Comparison of ENCODE assay signal across 8 cellular contexts in genomic region chr11:36375348-36376314, GRCh38.
DNase-seq lines count a peak whose midpoint lies in the region; ATAC-seq, FAIRE-seq and TF ChIP-seq lines count a peak whose summit lies in the region.

No MANE protein-coding gene starts in this region.

- H3K4me3 ChIP-seq in GM12878 (no peak overlapping the region), transverse colon (peak overlapping the region in 3 of 4 donors; percentile 60 to 74 (median 61))

- no peak overlapping the region for H3K27ac ChIP-seq in GM12878 (ENCODE audit: control insufficient read depth, insufficient read depth)
- H3K27ac ChIP-seq in transverse colon, result peak overlapping the region; percentile 82 to 87 (median 84)

- H2AFZ ChIP-seq in GM12878 (ENCODE audit: control insufficient read depth, low read depth, low read length), result no peak overlapping the region

- H3K4me3 Mint-ChIP-seq in activated T-cell treated with anti-CD3 and anti-CD28 coated beads, Interleukin-2, amount 50 U/mL, for 4 hours, result peak overlapping the region; percentile 93
- H3K4me3 Mint-ChIP-seq in memory B cell, result peak overlapping the region; percentile 89

- POLR2A ChIA-PET in GM12878 (lab: Charles Lee), result no interaction called here

- H3K4me1 ChIP-seq in GM12878 (ENCODE audit: control insufficient read depth, insufficient read depth, low read length) (peaks cover 7% of the 10 kb centered on the region), transverse colon (peaks cover 7 to 62% (median 40%) of the 10 kb centered on the region in 4 donors)

- TF ChIP-seq CTCF in GM12878 (IDR thresholded peaks at IDR 0.05 in 2 of 3, conservative IDR thresholded peaks at IDR 0.05 in 1 of 3; ENCODE audit: control insufficient read depth in 2 of 3, extremely low read depth in 1 of 3, insufficient read depth in 1 of 3, low read depth in 3 of 3, low read length in 3 of 3) (no peak), transverse colon (IDR thresholded peaks at IDR 0.05) (no peak)

- no peak overlapping the region for H3K9ac ChIP-seq in GM12878 (ENCODE audit: control insufficient read depth, insufficient read depth, low read length)

- H3K9me3 Mint-ChIP-seq in activated T-cell treated with anti-CD3 and anti-CD28 coated beads, Interleukin-2, amount 50 U/mL, for 4 hours, result no peaks in the 10 kb centered on the region
- H3K9me3 Mint-ChIP-seq in memory B cell, result no peaks in the 10 kb centered on the region

- no peak for TF ChIP-seq RAD21 in GM12878 (IDR thresholded peaks at IDR 0.05; ENCODE audit: insufficient read depth, low read depth, low read length)

- H3K27ac Mint-ChIP-seq in memory B cell, result no peak overlapping the region

- BruUV-seq in GM12878 (replicated peaks; lab: Mats Ljungman, UMichigan), result no TSS peak

- H3K4me2 ChIP-seq in GM12878 (ENCODE audit: control insufficient read depth, insufficient read depth), result peak overlapping the region; percentile 93

- no peaks in the 10 kb centered on the region for H3K36me3 ChIP-seq in GM12878 (ENCODE audit: control insufficient read depth in 2 of 2, insufficient read depth in 2 of 2, low read length in 1 of 2)
- H3K36me3 ChIP-seq in transverse colon, result no peaks in the 10 kb centered on the region

- in situ Hi-C loops in GM12878 (cut with MboI) (no loop called here), transverse colon (cut with MboI; ENCODE audit: low pct_ligation_motif_present in 1 of 4, low pct_unique_long_range_greater_than_20kb in 1 of 4, low sequenced_read_pairs in 3 of 4) (loop anchor here in 1 of 4 donors (25.0 kb wide), 1 partner anchor 88 kb away; the partner anchor contains the start of genes COMMD9 and PRR5L)

- RAD21 ChIA-PET in GM12878 (lab: Charles Lee; ENCODE audit: unreplicated experiment), result interaction anchor here (0.6 to 1.3 kb wide), 2 partner anchors 9 to 103 kb away, joined by 3 read pairs; no protein-coding TSS in a partner anchor

- no peak for FAIRE-seq in GM12878 (lab: Jason Lieb, UNC)

- TF ChIP-seq EP300 in GM12878 (IDR thresholded peaks at IDR 0.05; ENCODE audit: borderline replicate concordance in 1 of 2, control insufficient read depth in 1 of 2, low read depth in 2 of 2, low read length in 2 of 2), result no peak
- TF ChIP-seq EP300 in transverse colon (IDR thresholded peaks at IDR 0.05; ENCODE audit: low read depth), result no peak

- peaks cover 37% of the 10 kb centered on the region for H3K27me3 Mint-ChIP-seq in activated T-cell treated with anti-CD3 and anti-CD28 coated beads, Interleukin-2, amount 50 U/mL, for 4 hours (ENCODE audit: low read depth)
- peaks cover 15% of the 10 kb centered on the region for H3K27me3 Mint-ChIP-seq in memory B cell

- intact Hi-C loops in GM12878 (cut with micrococcal nuclease; ENCODE audit: unreplicated experiment) (no loop called here), transverse colon (cut with DNase I; ENCODE audit: low total_unique reads) (no loop called here)

- TF ChIP-seq POLR2A in GM12878 (IDR thresholded peaks at IDR 0.05; ENCODE audit: low read depth, low read length), result no peak
- TF ChIP-seq POLR2A in transverse colon (IDR thresholded peaks at IDR 0.05), result no peak

- no peak for DNase-seq in activated T-cell treated with anti-CD3 and anti-CD28 coated beads, Interleukin-2, amount 50 U/mL, for 4 hours
- no peak for DNase-seq in activated T-cell treated with anti-CD3 and anti-CD28 coated beads, Interleukin-2, amount 50 U/mL, for 48 hours
- DNase-seq in GM12878 (ENCODE audit: low read depth, low spot score) (no peak), memory B cell (ENCODE audit: low spot score in 2 of 2) (no peak), transverse colon (no peak), NOMO-1 (lab: John Stamatoyannopoulos, UW; ENCODE audit: unreplicated experiment in 2 of 2) (no peak), anterior cingulate cortex (lab: John Stamatoyannopoulos, UW) (no peak), left lobe of liver (ENCODE audit: low spot score) (no peak)

- SMC1A ChIA-PET in GM12878 (lab: Charles Lee; ENCODE audit: uncharacterized antibody, unreplicated experiment), result interaction anchor here (0.9 kb wide), 2 partner anchors 9 to 103 kb away, joined by 3 read pairs; no protein-coding TSS in a partner anchor

- H3K27me3 ChIP-seq in GM12878 (replicated peaks in 1 of 2; ENCODE audit: control insufficient read depth in 2 of 2, insufficient read depth in 2 of 2, low read length in 1 of 2) (peaks cover 11 to 16% of the 10 kb centered on the region in 2 experiments), transverse colon (no peaks in the 10 kb centered on the region)

- H3K9me3 ChIP-seq in GM12878 (replicated peaks; ENCODE audit: control insufficient read depth, insufficient read depth, low read length) (no peaks in the 10 kb centered on the region), transverse colon (no peaks in the 10 kb centered on the region)

- 32% methylated on average over 18 of the region's 18 CpGs for WGBS in GM12878 (ENCODE audit: insufficient coverage, insufficient replicate concordance, low lambda C conversion rate, missing lambda C conversion rate)
- WGBS in transverse colon (ENCODE audit: low coverage in 1 of 2), 2 donors, result 34 to 76% methylated on average over 7 to 18 of the region's 18 CpGs

- CTCF ChIA-PET in GM12878 (lab: Yijun Ruan, JAX), result interaction anchor here (0.7 to 1.6 kb wide), 6 partner anchors 9 to 130 kb away, joined by 3 to 5 read pairs (median 4); no protein-coding TSS in a partner anchor

- no peaks in the 10 kb centered on the region for H4K20me1 ChIP-seq in GM12878 (ENCODE audit: control insufficient read depth, insufficient read depth)

- H3K36me3 Mint-ChIP-seq in activated T-cell treated with anti-CD3 and anti-CD28 coated beads, Interleukin-2, amount 50 U/mL, for 4 hours (ENCODE audit: insufficient read depth), result peaks cover 7% of the 10 kb centered on the region
- no peaks in the 10 kb centered on the region for H3K36me3 Mint-ChIP-seq in memory B cell

- no peaks in the 10 kb centered on the region for H3K79me2 ChIP-seq in GM12878 (ENCODE audit: control insufficient read depth, insufficient read depth, low read length)

- H3K4me1 Mint-ChIP-seq in activated T-cell treated with anti-CD3 and anti-CD28 coated beads, Interleukin-2, amount 50 U/mL, for 4 hours (ENCODE audit: low read depth), result peaks cover 31% of the 10 kb centered on the region
- H3K4me1 Mint-ChIP-seq in memory B cell, result peaks cover 19% of the 10 kb centered on the region

- ATAC-seq in activated T-cell treated with anti-CD3 and anti-CD28 coated beads, Interleukin-2, amount 50 U/mL, for 4 hours, result no peak
- ATAC-seq in GM12878, result no peak
- no peak for ATAC-seq in memory B cell (ENCODE audit: low read depth)
- ATAC-seq in left lobe of liver, result no peak

TF ChIP-seq in GM12878, 131 proteins besides CTCF, POLR2A, EP300 and RAD21:
- TF ChIP-seq SUZ12 (IDR thresholded peaks at IDR 0.05; ENCODE audit: unreplicated experiment) (peak; percentile 25), ZSCAN29 (IDR thresholded peaks at IDR 0.05) (no peak)
TF ChIP-seq in GM12878: peak in this region for 1.
